Comparison of ENCODE assay signal across 23 cellular contexts in the genomic region with DNA sequence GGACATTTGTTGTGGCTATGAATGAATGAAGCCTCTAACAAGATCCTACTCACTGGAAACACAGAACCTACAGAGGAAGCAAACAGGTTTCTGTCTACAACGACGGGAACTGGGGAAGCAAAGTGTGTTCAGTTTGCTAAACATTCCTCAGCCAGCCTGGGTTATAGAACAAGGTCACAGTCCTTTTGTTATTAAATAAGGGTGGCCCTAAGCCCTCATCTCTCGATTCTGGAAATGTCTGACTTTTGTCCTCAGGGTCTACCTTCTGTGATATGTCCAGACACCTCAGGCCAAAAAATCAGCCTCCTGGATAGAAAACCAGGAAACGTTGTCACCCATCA.
A peak's percentile ranks its signal among the peaks of the same experiment; 100 is the strongest.
DNase-seq lines count a peak whose midpoint lies in the region; ATAC-seq, FAIRE-seq and TF ChIP-seq lines count a peak whose summit lies in the region.
"Had no signal": no experiment of that assay in that cellular context is flagged by ENCODE, and none has a peak within 500 bp of the region (broad histone marks: within the 10 kb centered on the region; RNA-seq: fewer than 3 reads in every experiment).

No MANE protein-coding gene starts in this region.

- 75% methylated on average over 4 of the region's 4 CpGs; no CpG with 5 or more reads in 1 of the 2 experiments for WGBS in H1 (ENCODE audit: extremely low coverage in 1 of 2, insufficient coverage in 1 of 2, insufficient read length in 1 of 2, insufficient replicate concordance in 2 of 2, low coverage in 1 of 2, low lambda C conversion rate in 2 of 2, missing lambda C conversion rate in 1 of 2), 2 experiments
- WGBS in small intestine, 3 donors = 28 to 31% (median 31%) methylated on average over 4 of the region's 4 CpGs

- H3K27ac Mint-ChIP-seq in endothelial cell (ENCODE audit: unreplicated experiment) = no peak overlapping the region
- H3K27ac Mint-ChIP-seq: B cell, CD14-positive monocyte had no signal

- H4K8ac ChIP-seq in H1 (ENCODE audit: extremely low read depth, insufficient read depth, low read length) = no peak overlapping the region

- POLR2A ChIA-PET in HCT116 (lab: Charles Lee) = no interaction called here
- POLR2A ChIA-PET in H1 (lab: Charles Lee; ENCODE audit: partially characterized antibody) = no interaction called here

- H3K36me3 Mint-ChIP-seq in endothelial cell (ENCODE audit: low read depth, unreplicated experiment) = peaks cover 5% of the 10 kb centered on the region
- H3K36me3 Mint-ChIP-seq: CD14-positive monocyte; CD8-positive, alpha-beta memory T cell had no signal

- H3K4me3 ChIP-seq in HCT116 (replicated peaks in 1 of 2; ENCODE audit: low read depth in 1 of 2, low read length in 2 of 2) = no peak overlapping the region
- H3K4me3 ChIP-seq in RWPE2 (ENCODE audit: severe bottlenecking) = no peak overlapping the region
- H3K4me3 ChIP-seq in H1 (ENCODE audit: extremely low read depth in 1 of 4, insufficient read depth in 2 of 4, low read depth in 3 of 4, low read length in 4 of 4) = no peak overlapping the region
- no peak overlapping the region for H3K4me3 ChIP-seq in small intestine (ENCODE audit: low read depth in 1 of 2, low read length in 2 of 2)
- H3K4me3 ChIP-seq: PC-9 had no signal

- RAD21 ChIA-PET in HCT116 (lab: Charles Lee; ENCODE audit: low non-redundant PET in 1 of 2, low total read pairs in 2 of 2, uncharacterized antibody in 2 of 2, unreplicated experiment in 2 of 2) = no interaction called here

- CTCF ChIA-PET in HCT116 (lab: Charles Lee) (no interaction called here), H1 (lab: Charles Lee; ENCODE audit: partially characterized antibody) (interaction anchor here (0.6 to 4.6 kb wide), 8 partner anchors 17 to 235 kb away, joined by 3 to 33 read pairs (median 4); no protein-coding TSS in a partner anchor)

- no peak overlapping the region for H2AFZ ChIP-seq in HCT116 (ENCODE audit: low read depth, low read length, poor library complexity, severe bottlenecking)
- peak overlapping the region; percentile 33; the same call in 1 of the 2 replicates for H2AFZ ChIP-seq in H1 (ENCODE audit: low read length)
- H2AFZ ChIP-seq: PC-9 had no signal

- no peaks in the 10 kb centered on the region for H3K79me1 ChIP-seq in H1 (ENCODE audit: low read depth, low read length)

- no peak for TF ChIP-seq RAD21 in HCT116 (IDR thresholded peaks at IDR 0.05; ENCODE audit: low read depth)
- TF ChIP-seq RAD21 in H1 (IDR thresholded peaks at IDR 0.05 in 1 of 2, conservative IDR thresholded peaks at IDR 0.05 in 1 of 2; ENCODE audit: low read depth in 2 of 2, low read length in 2 of 2) = no peak

- no peak overlapping the region for H4K5ac ChIP-seq in H1 (ENCODE audit: insufficient read length, low read depth, low read length)

- no peak for TF ChIP-seq EP300 in H1 (IDR thresholded peaks at IDR 0.05; ENCODE audit: borderline replicate concordance in 1 of 2, low read depth in 2 of 2, low read length in 2 of 2)

- TF ChIP-seq CTCF in HCT116 (IDR thresholded peaks at IDR 0.05 in 2 of 3, conservative IDR thresholded peaks at IDR 0.05 in 1 of 3; ENCODE audit: borderline replicate concordance in 1 of 3, insufficient read depth in 1 of 3, low read depth in 2 of 3, low read length in 2 of 3) (no peak), RWPE2 (IDR thresholded peaks at IDR 0.05; ENCODE audit: poor library complexity, severe bottlenecking) (peak; percentile 19), H1 (IDR thresholded peaks at IDR 0.05; ENCODE audit: control extremely low read depth in 1 of 3, insufficient read depth in 1 of 3, low read depth in 1 of 3, low read length in 3 of 3) (no peak), endothelial cell (IDR thresholded peaks at IDR 0.05; ENCODE audit: unreplicated experiment) (no peak)

- peaks cover 4% of the 10 kb centered on the region for H3K9me3 Mint-ChIP-seq in endothelial cell (ENCODE audit: unreplicated experiment)

- H4K20me1 ChIP-seq in HCT116 (ENCODE audit: insufficient read depth) (no peaks in the 10 kb centered on the region), H1 (replicated peaks in 1 of 2; ENCODE audit: control insufficient read depth in 1 of 2, insufficient read depth in 2 of 2, low read length in 2 of 2) (peaks cover 0 to 1% of the 10 kb centered on the region in 2 experiments)

- H3K9me3 ChIP-seq in HCT116 (ENCODE audit: control insufficient read depth in 1 of 2, insufficient read depth in 1 of 2, low read depth in 1 of 2, low read length in 2 of 2) = no peaks in the 10 kb centered on the region
- no peaks in the 10 kb centered on the region for H3K9me3 ChIP-seq in RWPE2 (ENCODE audit: severe bottlenecking)
- peaks cover 12 to 15% of the 10 kb centered on the region in 2 experiments for H3K9me3 ChIP-seq in H1 (ENCODE audit: insufficient read depth in 2 of 2, low read depth in 1 of 2, low read length in 1 of 2)
- no peaks in the 10 kb centered on the region for H3K9me3 ChIP-seq in small intestine (ENCODE audit: control insufficient read depth, low read depth)

- H3K56ac ChIP-seq in H1 (replicated peaks; ENCODE audit: insufficient read length, low read depth, low read length) = no peak overlapping the region

- H3K4me2 ChIP-seq in HCT116 (ENCODE audit: low read length) (no peak overlapping the region), H1 (ENCODE audit: insufficient read depth in 1 of 2, low read depth in 2 of 2, low read length in 2 of 2) (no peak overlapping the region)
- H3K4me2 ChIP-seq: PC-9 had no signal

- no peak overlapping the region for H3K18ac ChIP-seq in H1 (ENCODE audit: extremely low read depth, low read length)

- intact Hi-C loops in HCT116 (cut with micrococcal nuclease) = loop anchor here (1.0 to 10.0 kb wide), 3 partner anchors 106 to 456 kb away; no protein-coding TSS in a partner anchor

- H3K9ac ChIP-seq in HCT116 (ENCODE audit: low read length) = no peak overlapping the region
- H3K9ac ChIP-seq in H1 (replicated peaks in 1 of 4; ENCODE audit: extremely low read depth in 1 of 4, low read depth in 3 of 4, low read length in 3 of 4) = no peak overlapping the region

- H2BK20ac ChIP-seq in H1 (ENCODE audit: low read length) = no peak overlapping the region

- H3K27ac ChIP-seq in HCT116 (ENCODE audit: low read depth, low read length) (no peak overlapping the region), RWPE2 (ENCODE audit: poor library complexity, severe bottlenecking) (no peak overlapping the region), H1 (ENCODE audit: low read depth, low read length) (no peak overlapping the region), small intestine (ENCODE audit: low read depth in 1 of 2, low read length in 1 of 2) (no peak overlapping the region)
- H3K27ac ChIP-seq: PC-9 had no signal

- H3K27me3 Mint-ChIP-seq in endothelial cell (ENCODE audit: unreplicated experiment) = peaks cover under 1% of the 10 kb centered on the region

- H3K4me1 Mint-ChIP-seq in endothelial cell (ENCODE audit: unreplicated experiment) = no peaks in the 10 kb centered on the region

- ATAC-seq in HCT116 = peak; percentile 13; the same call in 1 of the 2 replicates
- no peak for ATAC-seq in RWPE2 (ENCODE audit: low read depth)
- ATAC-seq in HG02938 (IDR thresholded peaks at IDR 0.05; ENCODE audit: unreplicated experiment) = no peak

- H2BK120ac ChIP-seq in H1 (replicated peaks; ENCODE audit: low read depth, low read length) = no peak overlapping the region

- H3K4me3 Mint-ChIP-seq in endothelial cell (ENCODE audit: unreplicated experiment) = no peak overlapping the region
- H3K4me3 Mint-ChIP-seq: B cell; CD14-positive monocyte; CD8-positive, alpha-beta memory T cell had no signal

- no peak for TF ChIP-seq POLR2A in HCT116 (IDR thresholded peaks at IDR 0.05; ENCODE audit: borderline replicate concordance, extremely low read depth, insufficient read depth, insufficient read length)
- no peak for TF ChIP-seq POLR2A in H1 (IDR thresholded peaks at IDR 0.05; ENCODE audit: control extremely low read depth in 1 of 2, low read depth in 2 of 2, low read length in 2 of 2)

- H3K27me3 ChIP-seq in HCT116 (ENCODE audit: insufficient read depth, low read length) (no peaks in the 10 kb centered on the region), RWPE2 (ENCODE audit: insufficient read depth, poor library complexity, severe bottlenecking) (peaks cover 10% of the 10 kb centered on the region), H1 (replicated peaks in 1 of 4; ENCODE audit: control insufficient read depth in 3 of 4, extremely low read depth in 1 of 4, insufficient read depth in 3 of 4, low read length in 3 of 4) (no peaks in the 10 kb centered on the region; a peak in 1 of 7 replicates), small intestine (ENCODE audit: control insufficient read depth in 2 of 2, insufficient read depth in 2 of 2, low read length in 2 of 2) (no peaks in the 10 kb centered on the region)

- H3K23me2 ChIP-seq in H1 (ENCODE audit: low read depth, low read length) = peaks cover 2% of the 10 kb centered on the region

- H2BK12ac ChIP-seq in H1 (ENCODE audit: low read depth, low read length) = no peak overlapping the region

- no peaks in the 10 kb centered on the region for H3K9me2 ChIP-seq in HCT116 (ENCODE audit: insufficient read depth)

- H3K14ac ChIP-seq in H1 (ENCODE audit: insufficient read length) = no peak overlapping the region

- no peak overlapping the region for H2BK5ac ChIP-seq in H1 (ENCODE audit: low read depth, low read length)

- H3K36me3 ChIP-seq in HCT116 (ENCODE audit: control insufficient read depth in 1 of 2, insufficient read depth in 2 of 2, low read length in 2 of 2) = no peaks in the 10 kb centered on the region
- no peaks in the 10 kb centered on the region for H3K36me3 ChIP-seq in RWPE2 (ENCODE audit: low read depth)
- H3K36me3 ChIP-seq in H1 (ENCODE audit: control insufficient read depth in 2 of 4, insufficient read depth in 4 of 4, low read length in 3 of 4) = no peaks in the 10 kb centered on the region
- H3K36me3 ChIP-seq in small intestine (ENCODE audit: control insufficient read depth in 2 of 2, insufficient read depth in 2 of 2, low read length in 2 of 2) = no peaks in the 10 kb centered on the region

- H2BK15ac ChIP-seq in H1 (ENCODE audit: low read length) = no peak overlapping the region

- no peak overlapping the region for H3K4ac ChIP-seq in H1 (replicated peaks; ENCODE audit: insufficient read length, low read depth, low read length)

- H3K4me1 ChIP-seq in HCT116 (ENCODE audit: control insufficient read depth in 1 of 2, insufficient read depth in 2 of 2, low read length in 2 of 2) (peaks cover 0 to 17% of the 10 kb centered on the region in 2 experiments; a peak in 1 of 4 replicates), RWPE2 (ENCODE audit: insufficient read depth, poor library complexity, severe bottlenecking) (no peaks in the 10 kb centered on the region), H1 (replicated peaks in 1 of 4; ENCODE audit: control insufficient read depth in 3 of 4, insufficient read depth in 4 of 4, low read length in 3 of 4) (no peaks in the 10 kb centered on the region), small intestine (ENCODE audit: control insufficient read depth in 2 of 2, insufficient read depth in 1 of 2, low read depth in 1 of 2, low read length in 1 of 2) (no peaks in the 10 kb centered on the region)

- no peak overlapping the region for H2AK5ac ChIP-seq in H1 (ENCODE audit: low read depth, low read length)

- H3K79me2 ChIP-seq in HCT116 (ENCODE audit: insufficient read depth, low read length) (no peaks in the 10 kb centered on the region), H1 (ENCODE audit: control insufficient read depth in 1 of 2, insufficient read depth in 2 of 2, low read length in 2 of 2) (no peaks in the 10 kb centered on the region)

- no TSS peak for BruUV-seq in HCT116 (replicated peaks; lab: Mats Ljungman, UMichigan)

- no peak for FAIRE-seq in H1 (lab: Jason Lieb, UNC)
- no peak for FAIRE-seq in small intestine (lab: Jason Lieb, UNC)
- FAIRE-seq: GM12892 had no signal

- no peak overlapping the region for H3K23ac ChIP-seq in H1 (ENCODE audit: insufficient read length)

- no peak for DNase-seq in HCT116 (ENCODE audit: low read depth, low spot score)
- no peak for DNase-seq in RWPE2 (ENCODE audit: low spot score)
- no peak for DNase-seq in H1 (ENCODE audit: low read depth in 1 of 2, low spot score in 2 of 2)
- DNase-seq in small intestine = no peak
- DNase-seq in endothelial cell (ENCODE audit: low spot score) = no peak
- no peak for DNase-seq in anterior cingulate cortex (lab: John Stamatoyannopoulos, UW)
- DNase-seq: CD8-positive, alpha-beta memory T cell; DMS 273 treated with DMSO at 0.1 percent for 48 hours; DMS79 treated with DMSO at 0.1 percent for 48 hours; GOT3; KBM-7; MV-4-11; NCI-H1436 treated with DMSO at 0.1 percent for 48 hours; NCI-H1930; NCI-H2107; NCI-H524 treated with DMSO at 0.1 percent for 48 hours; NK-92 treated with Interleukin-12 subunit alpha and Interleukin-12 subunit beta, amount 100 ng/mL, for 24 hours; RPMI8226 had no signal

- H4K91ac ChIP-seq in H1 (replicated peaks; ENCODE audit: insufficient read length, low read length) = no peak overlapping the region
